ENCODE assay signal across 9 cellular contexts in genomic region chr12:11763760-11764520, GRCh38.
DNase-seq lines count a peak whose midpoint lies in the region; FAIRE-seq and TF ChIP-seq lines count a peak whose summit lies in the region.
"Had no signal": no experiment of that assay in that cellular context is flagged by ENCODE, and none has a peak within 500 bp of the region (broad histone marks: within the 10 kb centered on the region; RNA-seq: fewer than 3 reads in every experiment).

No MANE protein-coding gene starts in this region.

- in situ Hi-C loops in SK-MEL-5 (cut with HindIII; ENCODE audit: low pct_unique_long_range_greater_than_20kb, low sequenced_read_pairs) = no loop called here

- peak overlapping the region in 1 of 2 donors; percentile 46 for H3K27ac ChIP-seq in small intestine (ENCODE audit: low read depth in 1 of 2, low read length in 1 of 2)

- H3K9me3 ChIP-seq in small intestine (ENCODE audit: control insufficient read depth, low read depth) = no peaks in the 10 kb centered on the region

- H3K27me3 ChIP-seq in small intestine (ENCODE audit: control insufficient read depth in 2 of 2, insufficient read depth in 2 of 2, low read length in 2 of 2) = no peaks in the 10 kb centered on the region

- no peak for FAIRE-seq in small intestine (lab: Jason Lieb, UNC)

- WGBS in small intestine, 3 donors = 51 to 70% (median 68%) methylated on average over 7 of the region's 7 CpGs

- TF ChIP-seq CTCF in fibroblast of villous mesenchyme (IDR thresholded peaks at IDR 0.05; ENCODE audit: insufficient read depth, low read depth, low read length) = no peak

- H3K4me3 ChIP-seq in fibroblast of villous mesenchyme (ENCODE audit: low read depth, low read length) (no peak overlapping the region), small intestine (ENCODE audit: low read depth in 1 of 2, low read length in 2 of 2) (no peak overlapping the region)

- DNase-seq in GM04504 (ENCODE audit: low read depth) (peak; percentile 61), SK-MEL-5 (ENCODE audit: low read depth, low spot score) (peak; percentile 22), fibroblast of villous mesenchyme (ENCODE audit: low read depth) (peak; percentile 81), small intestine (peak; percentile 57), HUDEP-2 (lab: John Stamatoyannopoulos, UW; ENCODE audit: unreplicated experiment in 76 of 76) (no peak), putamen (ENCODE audit: low spot score) (no peak), middle frontal gyrus (ENCODE audit: extremely low spot score, low spot score) (no peak)
- no peak for DNase-seq in stimulated activated CD4-positive, alpha-beta T cell treated with anti-CD3 and anti-CD28 coated beads, Interleukin-4, amount 100 ng/mL, for 4 hours
- DNase-seq: stimulated activated CD4-positive, alpha-beta T cell treated with anti-CD3 and anti-CD28 coated beads, Interleukin-2, amount 100 ng/mL, for 24 hours had no signal

- H3K4me1 ChIP-seq in small intestine (ENCODE audit: control insufficient read depth in 2 of 2, insufficient read depth in 1 of 2, low read depth in 1 of 2, low read length in 1 of 2) = peaks cover 3 to 35% of the 10 kb centered on the region in 2 donors

- no peaks in the 10 kb centered on the region for H3K36me3 ChIP-seq in small intestine (ENCODE audit: control insufficient read depth in 2 of 2, insufficient read depth in 2 of 2, low read length in 2 of 2)

Comparison
In these comparisons a context has a peak if more than half of its experiments do, and no peak if none do; other contexts are left out.
1. DNase-seq: peak in GM04504 (single experiment), SK-MEL-5 (single experiment), fibroblast of villous mesenchyme (single experiment) and small intestine (single experiment); none in HUDEP-2 (0 of 76), stimulated activated CD4-positive, alpha-beta T cell treated with anti-CD3 and anti-CD28 coated beads, Interleukin-4, amount 100 ng/mL, for 4 hours (0 of 2), putamen (single experiment) and middle frontal gyrus (single experiment).